1 cellular context compared by ENCODE assay signal in the genomic region with DNA sequence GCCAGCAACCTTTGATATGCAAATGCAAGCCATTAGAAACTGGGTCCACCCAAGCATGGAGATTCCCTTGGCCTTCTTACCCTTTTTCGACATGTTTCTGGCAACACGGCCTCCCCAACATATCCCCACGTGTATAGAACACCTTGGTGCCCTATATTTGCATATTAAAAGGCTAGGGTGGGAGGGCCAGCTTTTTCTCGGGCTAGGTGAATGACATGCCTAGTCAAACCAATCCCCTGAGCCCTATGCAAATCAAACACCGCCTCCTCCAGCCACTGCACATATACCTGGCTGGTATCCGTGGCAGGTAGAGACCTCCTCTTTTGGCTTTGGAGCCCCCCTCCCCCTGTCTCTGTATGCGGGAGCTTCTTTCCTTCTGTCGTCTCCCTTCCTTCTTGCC.
TF ChIP-seq lines count a peak whose summit lies in the region.

No MANE protein-coding gene starts in this region.

TF ChIP-seq in HepG2, 621 proteins besides CTCF, POLR2A, EP300 and RAD21:
- TF ChIP-seq NFIB (CRISPR knock-in tag; IDR thresholded peaks at IDR 0.05; ENCODE audit: borderline replicate concordance) (no peak), MED13 (CRISPR knock-in tag; IDR thresholded peaks at IDR 0.05) (no peak), DNMT1 (CRISPR knock-in tag; IDR thresholded peaks at IDR 0.05) (no peak), MAFF (IDR thresholded peaks at IDR 0.05; ENCODE audit: low read depth, low read length) (no peak), ZNF839 (CRISPR knock-in tag; IDR thresholded peaks at IDR 0.05; ENCODE audit: borderline replicate concordance) (no peak), SRF (IDR thresholded peaks at IDR 0.05; ENCODE audit: low read depth, low read length) (no peak), POLR2AphosphoS2 (IDR thresholded peaks at IDR 0.05; ENCODE audit: low read depth, low read length) (no peak), ZNF317 (CRISPR knock-in tag; IDR thresholded peaks at IDR 0.05) (no peak), ZFY (CRISPR knock-in tag; IDR thresholded peaks at IDR 0.05) (no peak), HNF4A (CRISPR knock-in tag; IDR thresholded peaks at IDR 0.05) (no peak), ZFP90 (CRISPR knock-in tag; IDR thresholded peaks at IDR 0.05; ENCODE audit: borderline replicate concordance) (no peak), SALL2 (CRISPR knock-in tag; IDR thresholded peaks at IDR 0.05) (no peak), ZNF224 (CRISPR knock-in tag; IDR thresholded peaks at IDR 0.05) (no peak), TCF7 (IDR thresholded peaks at IDR 0.05; ENCODE audit: low read depth) (no peak), NFE2 (CRISPR knock-in tag; IDR thresholded peaks at IDR 0.05) (no peak)
- TF ChIP-seq, protein P1, sequence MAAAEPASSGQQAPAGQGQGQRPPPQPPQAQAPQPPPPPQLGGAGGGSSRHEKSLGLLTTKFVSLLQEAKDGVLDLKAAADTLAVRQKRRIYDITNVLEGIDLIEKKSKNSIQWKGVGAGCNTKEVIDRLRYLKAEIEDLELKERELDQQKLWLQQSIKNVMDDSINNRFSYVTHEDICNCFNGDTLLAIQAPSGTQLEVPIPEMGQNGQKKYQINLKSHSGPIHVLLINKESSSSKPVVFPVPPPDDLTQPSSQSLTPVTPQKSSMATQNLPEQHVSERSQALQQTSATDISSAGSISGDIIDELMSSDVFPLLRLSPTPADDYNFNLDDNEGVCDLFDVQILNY (CRISPR knock-in tag; conservative IDR thresholded peaks at IDR 0.05): no peak
- TF ChIP-seq, protein P2, sequence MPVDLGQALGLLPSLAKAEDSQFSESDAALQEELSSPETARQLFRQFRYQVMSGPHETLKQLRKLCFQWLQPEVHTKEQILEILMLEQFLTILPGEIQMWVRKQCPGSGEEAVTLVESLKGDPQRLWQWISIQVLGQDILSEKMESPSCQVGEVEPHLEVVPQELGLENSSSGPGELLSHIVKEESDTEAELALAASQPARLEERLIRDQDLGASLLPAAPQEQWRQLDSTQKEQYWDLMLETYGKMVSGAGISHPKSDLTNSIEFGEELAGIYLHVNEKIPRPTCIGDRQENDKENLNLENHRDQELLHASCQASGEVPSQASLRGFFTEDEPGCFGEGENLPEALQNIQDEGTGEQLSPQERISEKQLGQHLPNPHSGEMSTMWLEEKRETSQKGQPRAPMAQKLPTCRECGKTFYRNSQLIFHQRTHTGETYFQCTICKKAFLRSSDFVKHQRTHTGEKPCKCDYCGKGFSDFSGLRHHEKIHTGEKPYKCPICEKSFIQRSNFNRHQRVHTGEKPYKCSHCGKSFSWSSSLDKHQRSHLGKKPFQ (CRISPR knock-in tag; IDR thresholded peaks at IDR 0.05; ENCODE audit: insufficient replicate concordance): no peak
- TF ChIP-seq, protein P3, sequence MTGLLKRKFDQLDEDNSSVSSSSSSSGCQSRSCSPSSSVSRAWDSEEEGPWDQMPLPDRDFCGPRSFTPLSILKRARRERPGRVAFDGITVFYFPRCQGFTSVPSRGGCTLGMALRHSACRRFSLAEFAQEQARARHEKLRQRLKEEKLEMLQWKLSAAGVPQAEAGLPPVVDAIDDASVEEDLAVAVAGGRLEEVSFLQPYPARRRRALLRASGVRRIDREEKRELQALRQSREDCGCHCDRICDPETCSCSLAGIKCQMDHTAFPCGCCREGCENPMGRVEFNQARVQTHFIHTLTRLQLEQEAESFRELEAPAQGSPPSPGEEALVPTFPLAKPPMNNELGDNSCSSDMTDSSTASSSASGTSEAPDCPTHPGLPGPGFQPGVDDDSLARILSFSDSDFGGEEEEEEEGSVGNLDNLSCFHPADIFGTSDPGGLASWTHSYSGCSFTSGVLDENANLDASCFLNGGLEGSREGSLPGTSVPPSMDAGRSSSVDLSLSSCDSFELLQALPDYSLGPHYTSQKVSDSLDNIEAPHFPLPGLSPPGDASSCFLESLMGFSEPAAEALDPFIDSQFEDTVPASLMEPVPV (CRISPR knock-in tag; IDR thresholded peaks at IDR 0.05): no peak
- TF ChIP-seq, protein P4, sequence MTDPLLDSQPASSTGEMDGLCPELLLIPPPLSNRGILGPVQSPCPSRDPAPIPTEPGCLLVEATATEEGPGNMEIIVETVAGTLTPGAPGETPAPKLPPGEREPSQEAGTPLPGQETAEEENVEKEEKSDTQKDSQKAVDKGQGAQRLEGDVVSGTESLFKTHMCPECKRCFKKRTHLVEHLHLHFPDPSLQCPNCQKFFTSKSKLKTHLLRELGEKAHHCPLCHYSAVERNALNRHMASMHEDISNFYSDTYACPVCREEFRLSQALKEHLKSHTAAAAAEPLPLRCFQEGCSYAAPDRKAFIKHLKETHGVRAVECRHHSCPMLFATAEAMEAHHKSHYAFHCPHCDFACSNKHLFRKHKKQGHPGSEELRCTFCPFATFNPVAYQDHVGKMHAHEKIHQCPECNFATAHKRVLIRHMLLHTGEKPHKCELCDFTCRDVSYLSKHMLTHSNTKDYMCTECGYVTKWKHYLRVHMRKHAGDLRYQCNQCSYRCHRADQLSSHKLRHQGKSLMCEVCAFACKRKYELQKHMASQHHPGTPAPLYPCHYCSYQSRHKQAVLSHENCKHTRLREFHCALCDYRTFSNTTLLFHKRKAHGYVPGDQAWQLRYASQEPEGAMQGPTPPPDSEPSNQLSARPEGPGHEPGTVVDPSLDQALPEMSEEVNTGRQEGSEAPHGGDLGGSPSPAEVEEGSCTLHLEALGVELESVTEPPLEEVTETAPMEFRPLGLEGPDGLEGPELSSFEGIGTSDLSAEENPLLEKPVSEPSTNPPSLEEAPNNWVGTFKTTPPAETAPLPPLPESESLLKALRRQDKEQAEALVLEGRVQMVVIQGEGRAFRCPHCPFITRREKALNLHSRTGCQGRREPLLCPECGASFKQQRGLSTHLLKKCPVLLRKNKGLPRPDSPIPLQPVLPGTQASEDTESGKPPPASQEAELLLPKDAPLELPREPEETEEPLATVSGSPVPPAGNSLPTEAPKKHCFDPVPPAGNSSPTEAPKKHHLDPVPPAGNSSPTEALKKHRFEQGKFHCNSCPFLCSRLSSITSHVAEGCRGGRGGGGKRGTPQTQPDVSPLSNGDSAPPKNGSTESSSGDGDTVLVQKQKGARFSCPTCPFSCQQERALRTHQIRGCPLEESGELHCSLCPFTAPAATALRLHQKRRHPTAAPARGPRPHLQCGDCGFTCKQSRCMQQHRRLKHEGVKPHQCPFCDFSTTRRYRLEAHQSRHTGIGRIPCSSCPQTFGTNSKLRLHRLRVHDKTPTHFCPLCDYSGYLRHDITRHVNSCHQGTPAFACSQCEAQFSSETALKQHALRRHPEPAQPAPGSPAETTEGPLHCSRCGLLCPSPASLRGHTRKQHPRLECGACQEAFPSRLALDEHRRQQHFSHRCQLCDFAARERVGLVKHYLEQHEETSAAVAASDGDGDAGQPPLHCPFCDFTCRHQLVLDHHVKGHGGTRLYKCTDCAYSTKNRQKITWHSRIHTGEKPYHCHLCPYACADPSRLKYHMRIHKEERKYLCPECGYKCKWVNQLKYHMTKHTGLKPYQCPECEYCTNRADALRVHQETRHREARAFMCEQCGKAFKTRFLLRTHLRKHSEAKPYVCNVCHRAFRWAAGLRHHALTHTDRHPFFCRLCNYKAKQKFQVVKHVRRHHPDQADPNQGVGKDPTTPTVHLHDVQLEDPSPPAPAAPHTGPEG (CRISPR knock-in tag; IDR thresholded peaks at IDR 0.05): no peak
